ENCODE assay signal across 9 cellular contexts in the genomic region with DNA sequence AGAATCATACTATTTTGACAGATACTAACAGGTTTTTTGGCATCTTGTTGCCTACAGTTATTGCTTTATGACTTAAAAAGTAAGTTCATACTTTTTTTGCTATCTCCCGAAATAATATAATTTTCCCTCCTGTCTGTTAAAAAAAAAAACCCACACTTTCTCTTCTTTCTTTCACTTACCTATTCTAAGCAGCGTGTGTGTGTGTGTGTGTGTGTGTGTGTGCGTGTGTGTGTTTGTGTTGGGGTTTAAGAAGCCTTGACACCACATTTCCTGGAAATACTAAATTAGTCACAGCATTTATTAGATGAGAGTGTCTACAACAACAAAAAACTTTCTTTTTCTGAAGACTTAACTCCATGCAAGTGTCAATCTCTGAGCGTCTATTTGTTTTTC. TPM values are rescaled to one million over a fixed set of nuclear protein-coding genes. Genes with fewer than 3 reads are reported as not detected.
DNase-seq lines count a peak whose midpoint lies in the region; ATAC-seq and TF ChIP-seq lines count a peak whose summit lies in the region.
"Had no signal": no experiment of that assay in that cellular context is flagged by ENCODE, and none has a peak within 500 bp of the region (broad histone marks: within the 10 kb centered on the region; RNA-seq: fewer than 3 reads in every experiment).

No MANE protein-coding gene starts in this region.

- peaks cover 88% of the 10 kb centered on the region for H3K4me1 Mint-ChIP-seq in activated T-cell treated with anti-CD3 and anti-CD28 coated beads, Interleukin-2, amount 50 U/mL, for 4 hours (ENCODE audit: low read depth)

- peaks cover 8% of the 10 kb centered on the region for H3K9me3 Mint-ChIP-seq in activated T-cell treated with anti-CD3 and anti-CD28 coated beads, Interleukin-2, amount 50 U/mL, for 4 hours

- H3K27ac ChIP-seq in BLaER1 treated with 17β-estradiol and CSF1 and Interleukin-3, amounts not matched to agents 10 nM and 100 nM = peak overlapping the region in 8 of 11 experiments; percentile 3 to 66 (median 33); a peak in 13 of 22 replicates
- no peak overlapping the region for H3K27ac ChIP-seq in dorsolateral prefrontal cortex

- H4K20me1 ChIP-seq in BLaER1 treated with 17β-estradiol and CSF1 and Interleukin-3, amounts not matched to agents 10 nM and 100 nM = peaks cover 0 to 100% (median 9%) of the 10 kb centered on the region in 11 experiments; a peak in 10 of 22 replicates

- no peak overlapping the region for H3K4me3 ChIP-seq in BLaER1 treated with 17β-estradiol and CSF1 and Interleukin-3, amounts not matched to agents 10 nM and 100 nM
- no peak overlapping the region for H3K4me3 ChIP-seq in mucosa of descending colon
- H3K4me3 ChIP-seq in dorsolateral prefrontal cortex = no peak overlapping the region
- H3K4me3 ChIP-seq: Peyer's patch had no signal

- peaks cover 25 to 72% (median 40%) of the 10 kb centered on the region in 11 experiments; a peak in 21 of 22 replicates for H3K36me3 ChIP-seq in BLaER1 treated with 17β-estradiol and CSF1 and Interleukin-3, amounts not matched to agents 10 nM and 100 nM
- H3K36me3 ChIP-seq in mucosa of descending colon (ENCODE audit: low read depth) = no peaks in the 10 kb centered on the region
- H3K36me3 ChIP-seq: Peyer's patch had no signal

- intact Hi-C loops in mucosa of descending colon (cut with DNase I, micrococcal nuclease) = no loop called here
- intact Hi-C loops in dorsolateral prefrontal cortex (cut with DNase I) = no loop called here

- no peaks in the 10 kb centered on the region for H3K27me3 Mint-ChIP-seq in activated T-cell treated with anti-CD3 and anti-CD28 coated beads, Interleukin-2, amount 50 U/mL, for 4 hours (ENCODE audit: low read depth)

- TF ChIP-seq CTCF in mucosa of descending colon (IDR thresholded peaks at IDR 0.05) (no peak), dorsolateral prefrontal cortex (IDR thresholded peaks at IDR 0.05 in 54 of 56, conservative IDR thresholded peaks at IDR 0.05 in 2 of 56; ENCODE audit: low read depth in 1 of 56, partially characterized antibody in 56 of 56) (no peak)

- ATAC-seq in HG03457 (IDR thresholded peaks at IDR 0.05; ENCODE audit: unreplicated experiment) (peak; percentile 12), mucosa of descending colon (peak; percentile 59), HG03469 (IDR thresholded peaks at IDR 0.05; ENCODE audit: unreplicated experiment) (no peak)
- ATAC-seq in activated T-cell treated with anti-CD3 and anti-CD28 coated beads, Interleukin-2, amount 50 U/mL, for 4 hours = peak; percentile 16 to 34

- peaks cover 26 to 86% (median 34%) of the 10 kb centered on the region in 10 experiments for H3K4me1 ChIP-seq in BLaER1 treated with 17β-estradiol and CSF1 and Interleukin-3, amounts not matched to agents 10 nM and 100 nM
- peaks cover 7% of the 10 kb centered on the region for H3K4me1 ChIP-seq in mucosa of descending colon (ENCODE audit: low read depth)

- H3K9me3 ChIP-seq in BLaER1 treated with 17β-estradiol and CSF1 and Interleukin-3, amounts not matched to agents 10 nM and 100 nM (replicated peaks in 1 of 11) = peaks cover 0 to 40% (median 23%) of the 10 kb centered on the region in 11 experiments; a peak in 14 of 22 replicates
- H3K9me3 ChIP-seq in mucosa of descending colon = no peaks in the 10 kb centered on the region
- H3K9me3 ChIP-seq: Peyer's patch had no signal

- H3K4me2 ChIP-seq in BLaER1 treated with 17β-estradiol and CSF1 and Interleukin-3, amounts not matched to agents 10 nM and 100 nM = peak overlapping the region; percentile 45 to 91 (median 59)

- peak overlapping the region in 3 of 11 experiments; percentile 13 to 45 (median 15); a peak in 4 of 22 replicates for H3K9ac ChIP-seq in BLaER1 treated with 17β-estradiol and CSF1 and Interleukin-3, amounts not matched to agents 10 nM and 100 nM

- DNase-seq in activated T-cell treated with anti-CD3 and anti-CD28 coated beads, Interleukin-2, amount 50 U/mL, for 4 hours = peak; percentile 54
- peak in 1 of 3 donors; percentile 24 for DNase-seq in mucosa of descending colon
- no peak for DNase-seq in dorsolateral prefrontal cortex
- DNase-seq in NCI-H526 treated with DMSO at 0.1 percent for 48 hours (lab: John Stamatoyannopoulos, UW) = no peak
- no peak for DNase-seq in NCI-H748 (lab: John Stamatoyannopoulos, UW; ENCODE audit: unreplicated experiment)

- no peaks in the 10 kb centered on the region for H3K27me3 ChIP-seq in BLaER1 treated with 17β-estradiol and CSF1 and Interleukin-3, amounts not matched to agents 10 nM and 100 nM
- no peaks in the 10 kb centered on the region for H3K27me3 ChIP-seq in dorsolateral prefrontal cortex
- H3K27me3 ChIP-seq: Peyer's patch had no signal

- peaks cover 63% of the 10 kb centered on the region for H3K36me3 Mint-ChIP-seq in activated T-cell treated with anti-CD3 and anti-CD28 coated beads, Interleukin-2, amount 50 U/mL, for 4 hours (ENCODE audit: insufficient read depth)

- H3K4me3 Mint-ChIP-seq in activated T-cell treated with anti-CD3 and anti-CD28 coated beads, Interleukin-2, amount 50 U/mL, for 4 hours = peak overlapping the region; percentile 79

RNA-seq across cellular contexts. Expression of a gene that starts 12.4 kb away (rescaled TPM):
- total RNA-seq in activated T-cell treated with anti-CD3 and anti-CD28 coated beads, Interleukin-2, amount 50 U/mL, for 4 hours = 100 to 1,000 TPM; 275 to 314 (median 282) TPM
- total RNA-seq in mucosa of descending colon (10 to 100 TPM in 2 of 3 donors, 1 to 10 TPM in 1; 8.7 to 15.7 (median 12.3) TPM), dorsolateral prefrontal cortex (1 to 10 TPM in 105 of 120 experiments, under 1 TPM in 15; 0.25 to 6.9 (median 1.9) TPM)

Comparison
In these comparisons a context has a peak if more than half of its experiments do, and no peak if none do; other contexts are left out.
1. H3K27ac ChIP-seq: peak in BLaER1 treated with 17β-estradiol and CSF1 and Interleukin-3, amounts not matched to agents 10 nM and 100 nM (8 of 11); none in dorsolateral prefrontal cortex (0 of 59).
2. RNA of a gene that starts 12.4 kb away (total RNA-seq): 275 to 314 TPM in activated T-cell treated with anti-CD3 and anti-CD28 coated beads, Interleukin-2, amount 50 U/mL, for 4 hours; 8.7 to 15.7 TPM in mucosa of descending colon and 0.25 to 6.9 TPM in dorsolateral prefrontal cortex; every median in the first group is over 10 times any median in the second.